15 cellular contexts compared by ENCODE assay signal in the genomic region with DNA sequence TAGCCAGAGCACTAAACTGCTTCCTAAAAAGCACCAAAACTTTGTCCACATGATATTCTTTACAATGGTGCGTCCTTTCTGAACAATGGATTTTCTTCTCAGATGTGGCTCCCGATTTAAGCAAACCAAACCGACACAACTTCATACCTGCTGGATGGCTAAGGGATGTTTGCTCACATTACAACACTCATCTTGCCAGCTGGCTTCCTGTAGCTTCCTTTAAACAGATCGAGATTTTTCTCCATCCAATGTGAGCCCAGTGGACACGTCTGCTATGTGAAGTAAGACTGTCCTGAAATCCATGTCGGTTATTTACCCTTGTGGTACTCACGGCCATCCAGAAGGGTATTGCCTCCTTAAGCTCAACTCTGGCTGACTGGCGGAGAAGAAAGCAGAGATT.
DNase-seq lines count a peak whose midpoint lies in the region; ATAC-seq and TF ChIP-seq lines count a peak whose summit lies in the region.
"Had no signal": no experiment of that assay in that cellular context is flagged by ENCODE, and none has a peak within 500 bp of the region (broad histone marks: within the 10 kb centered on the region; RNA-seq: fewer than 3 reads in every experiment).

No MANE protein-coding gene starts in this region.

- no peaks in the 10 kb centered on the region for H3K36me3 ChIP-seq in heart left ventricle
- H3K36me3 ChIP-seq: BLaER1 treated with 17β-estradiol and CSF1 and Interleukin-3, amounts not matched to agents 10 nM and 100 nM; HAP-1 had no signal

- peak; percentile 29 for DNase-seq in cardiac septum (ENCODE audit: low spot score)
- DNase-seq in heart left ventricle: no peak
- peak; percentile 17 for DNase-seq in NCI-H510A treated with DMSO at 0.1 percent for 48 hours (lab: John Stamatoyannopoulos, UW)
- DNase-seq in epithelial cell of esophagus (ENCODE audit: low read depth): peak; percentile 4
- DNase-seq in sciatic nerve (ENCODE audit: low spot score): peak; percentile 3
- DNase-seq in KG1 (lab: John Stamatoyannopoulos, UW): no peak
- DNase-seq: Calu3; CD8-positive, alpha-beta T cell; DMS79 treated with DMSO at 0.1 percent for 48 hours; IMR-90 had no signal

- H3K4me3 ChIP-seq in heart left ventricle (no peak overlapping the region), epithelial cell of esophagus (ENCODE audit: low read length) (no peak overlapping the region)
- H3K4me3 ChIP-seq: BLaER1 treated with 17β-estradiol and CSF1 and Interleukin-3, amounts not matched to agents 10 nM and 100 nM; GM12878; HAP-1 had no signal

- no peaks in the 10 kb centered on the region for H3K9me3 ChIP-seq in heart left ventricle
- H3K9me3 ChIP-seq: BLaER1 treated with 17β-estradiol and CSF1 and Interleukin-3, amounts not matched to agents 10 nM and 100 nM; HAP-1 had no signal

- H3K27ac ChIP-seq in heart left ventricle: no peak overlapping the region
- H3K27ac ChIP-seq: BLaER1 treated with 17β-estradiol and CSF1 and Interleukin-3, amounts not matched to agents 10 nM and 100 nM had no signal

- no peak for TF ChIP-seq POLR2A in heart left ventricle (IDR thresholded peaks at IDR 0.05)

- intact Hi-C loops in cardiac septum (cut with DNase I): no loop called here
- intact Hi-C loops in heart left ventricle (cut with DNase I): loop anchor here in 1 of 10 donors (10.0 kb wide), 1 partner anchor 98 kb away; no protein-coding TSS in a partner anchor
- intact Hi-C loops in sciatic nerve (cut with DNase I): no loop called here

- ATAC-seq in heart left ventricle (no peak), sciatic nerve (no peak), HG02642 (IDR thresholded peaks at IDR 0.05; ENCODE audit: poor library complexity, unreplicated experiment) (no peak), HG02623 (IDR thresholded peaks at IDR 0.05; ENCODE audit: unreplicated experiment) (no peak)
- ATAC-seq: CD8-positive, alpha-beta T cell; GM12878 had no signal

- peaks cover 0 to 3% (median 0%) of the 10 kb centered on the region in 12 donors for H3K4me1 ChIP-seq in heart left ventricle
- H3K4me1 ChIP-seq: HAP-1 had no signal

- TF ChIP-seq CTCF in heart left ventricle (IDR thresholded peaks at IDR 0.05) (no peak), epithelial cell of esophagus (IDR thresholded peaks at IDR 0.05; ENCODE audit: insufficient read depth, low read depth, low read length, missing control alignments) (no peak)

- H3K27me3 ChIP-seq in heart left ventricle: no peaks in the 10 kb centered on the region
- H3K27me3 ChIP-seq: BLaER1 treated with 17β-estradiol and CSF1 and Interleukin-3, amounts not matched to agents 10 nM and 100 nM had no signal

- 66 to 87% (median 76%) methylated on average over 8 of the region's 8 CpGs for WGBS in heart left ventricle, 4 donors

Comparison
In these comparisons a context has a peak if more than half of its experiments do, and no peak if none do; other contexts are left out.
1. DNase-seq: peak in cardiac septum (single experiment), NCI-H510A treated with DMSO at 0.1 percent for 48 hours (single experiment), epithelial cell of esophagus (single experiment) and sciatic nerve (single experiment); none in heart left ventricle (0 of 5) and KG1 (single experiment).